In the genomic region with DNA sequence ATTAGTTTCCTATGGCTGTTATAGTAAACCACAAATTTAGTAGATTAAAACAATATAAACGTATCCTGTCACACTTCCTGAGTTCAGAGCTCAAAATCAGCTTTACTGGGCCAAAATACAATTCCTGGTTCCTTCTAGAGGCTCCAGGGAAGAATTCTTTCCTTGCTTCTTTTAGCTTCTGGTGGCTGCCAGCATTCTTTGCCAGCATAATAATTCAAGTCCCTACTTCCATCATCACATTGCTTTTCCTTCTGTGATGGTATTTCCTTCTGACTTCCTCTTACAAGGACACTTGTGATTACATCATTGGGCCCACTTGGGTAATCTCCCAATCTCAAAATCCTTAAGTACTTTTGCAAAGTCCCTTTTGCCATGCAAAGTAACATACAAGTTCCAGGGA, we compare ENCODE assay signal across 8 cellular contexts. TPM values are rescaled to one million over a fixed set of nuclear protein-coding genes. Genes with fewer than 3 reads are reported as not detected.
DNase-seq lines count a peak whose midpoint lies in the region; ATAC-seq and TF ChIP-seq lines count a peak whose summit lies in the region.
"Had no signal": no experiment of that assay in that cellular context is flagged by ENCODE, and none has a peak within 500 bp of the region (broad histone marks: within the 10 kb centered on the region; RNA-seq: fewer than 3 reads in every experiment).

No MANE protein-coding gene starts in this region.

- ATAC-seq in naive thymus-derived CD8-positive, alpha-beta T cell, result no peak
- no peak for ATAC-seq in HG02840 (IDR thresholded peaks at IDR 0.05; ENCODE audit: low FRiP score, unreplicated experiment)

- DNase-seq in EL, result peak; percentile 22
- DNase-seq in MV-4-11 (lab: John Stamatoyannopoulos, UW), result peak; percentile 64
- no peak for DNase-seq in endothelial cell (ENCODE audit: low spot score)
- no peak for DNase-seq in naive thymus-derived CD8-positive, alpha-beta T cell
- DNase-seq in COLO668 (lab: John Stamatoyannopoulos, UW; ENCODE audit: unreplicated experiment), result no peak
- DNase-seq in DMS79 (lab: John Stamatoyannopoulos, UW), result no peak
- DNase-seq: NCI-H510A treated with DMSO at 0.1 percent for 48 hours had no signal

- POLR2A ChIA-PET in naive thymus-derived CD8-positive, alpha-beta T cell (lab: Charles Lee), result interaction anchor here (0.5 kb wide), 1 partner anchor 246 kb away, joined by 3 read pairs; no protein-coding TSS in a partner anchor

- H3K9me3 Mint-ChIP-seq in endothelial cell (ENCODE audit: unreplicated experiment), result no peaks in the 10 kb centered on the region
- no peaks in the 10 kb centered on the region for H3K9me3 Mint-ChIP-seq in naive thymus-derived CD8-positive, alpha-beta T cell

- H3K4me1 Mint-ChIP-seq in endothelial cell (ENCODE audit: unreplicated experiment), result peaks cover 13% of the 10 kb centered on the region
- peaks cover 4 to 8% (median 6%) of the 10 kb centered on the region in 4 donors for H3K4me1 Mint-ChIP-seq in naive thymus-derived CD8-positive, alpha-beta T cell

- TF ChIP-seq CTCF in endothelial cell (IDR thresholded peaks at IDR 0.05; ENCODE audit: unreplicated experiment), result no peak

- H3K4me3 Mint-ChIP-seq in endothelial cell (ENCODE audit: unreplicated experiment), result no peak overlapping the region
- no peak overlapping the region for H3K4me3 Mint-ChIP-seq in naive thymus-derived CD8-positive, alpha-beta T cell

- H3K27me3 Mint-ChIP-seq in endothelial cell (ENCODE audit: unreplicated experiment), result no peaks in the 10 kb centered on the region
- no peaks in the 10 kb centered on the region for H3K27me3 Mint-ChIP-seq in naive thymus-derived CD8-positive, alpha-beta T cell

- peaks cover 16% of the 10 kb centered on the region for H3K36me3 Mint-ChIP-seq in endothelial cell (ENCODE audit: low read depth, unreplicated experiment)
- peaks cover 0 to 47% (median 12%) of the 10 kb centered on the region in 3 donors for H3K36me3 Mint-ChIP-seq in naive thymus-derived CD8-positive, alpha-beta T cell

- peak overlapping the region; percentile 97 for H3K27ac Mint-ChIP-seq in endothelial cell (ENCODE audit: unreplicated experiment)
- peak overlapping the region; percentile 10 to 83 (median 72) for H3K27ac Mint-ChIP-seq in naive thymus-derived CD8-positive, alpha-beta T cell

RNA-seq across cellular contexts. Expression of gene MOB4, which starts 40.6 kb away (rescaled TPM):
- 31.0 TPM for total RNA-seq in endothelial cell (ENCODE audit: unreplicated experiment)
- 10 to 100 TPM; 24.0 to 26.1 TPM for total RNA-seq in naive thymus-derived CD8-positive, alpha-beta T cell
- 10 to 100 TPM; 19.4 to 29.1 (median 23.6) TPM for polyA plus RNA-seq in naive thymus-derived CD8-positive, alpha-beta T cell

RNA-seq across cellular contexts. Expression of gene HSPE1, which starts 56.3 kb away (rescaled TPM):
- 73.6 TPM for total RNA-seq in endothelial cell (ENCODE audit: unreplicated experiment)
- 10 to 100 TPM; 62.9 to 65.8 TPM for total RNA-seq in naive thymus-derived CD8-positive, alpha-beta T cell
- polyA plus RNA-seq in naive thymus-derived CD8-positive, alpha-beta T cell, result 100 to 1,000 TPM; 154 to 181 (median 172) TPM

RNA-seq across cellular contexts. Expression of gene HSPD1, which starts 56.8 kb away (rescaled TPM):
- total RNA-seq in endothelial cell (ENCODE audit: unreplicated experiment), result 212 TPM
- total RNA-seq in naive thymus-derived CD8-positive, alpha-beta T cell, result 100 to 1,000 TPM; 138 to 140 TPM
- polyA plus RNA-seq in naive thymus-derived CD8-positive, alpha-beta T cell, result 100 to 1,000 TPM; 101 to 134 (median 128) TPM

Comparison
In these comparisons a context has a peak if more than half of its experiments do, and no peak if none do; other contexts are left out.
1. DNase-seq: peak in EL (single experiment) and MV-4-11 (single experiment); none in endothelial cell (single experiment), naive thymus-derived CD8-positive, alpha-beta T cell (0 of 10), COLO668 (single experiment) and DMS79 (single experiment).